ENCODE assay signal across 22 cellular contexts in the genomic region with DNA sequence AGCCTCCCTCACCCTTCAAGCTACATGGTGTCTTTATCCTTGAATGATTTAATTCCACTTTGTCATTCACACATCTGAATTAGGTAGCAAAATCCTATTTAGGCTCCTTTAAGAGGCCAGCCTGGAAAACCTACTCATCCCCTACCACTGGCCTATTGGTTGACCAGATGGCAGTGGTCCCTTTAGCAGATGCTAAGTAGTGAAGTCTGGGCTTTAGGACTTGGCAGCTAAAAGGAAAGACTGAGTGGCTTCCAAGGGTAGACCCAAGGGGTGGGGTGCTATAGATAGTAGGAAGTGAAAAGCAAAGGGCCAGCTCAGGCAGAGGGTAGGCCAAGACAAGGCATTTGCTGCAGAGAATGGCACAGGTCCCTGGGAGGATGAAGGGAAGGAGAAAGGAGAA. TPM values are rescaled to one million over a fixed set of nuclear protein-coding genes. Genes with fewer than 3 reads are reported as not detected.
"Had no signal": no experiment of that assay in that cellular context is flagged by ENCODE, and none has a peak within 500 bp of the region (broad histone marks: within the 10 kb centered on the region; RNA-seq: fewer than 3 reads in every experiment).

No MANE protein-coding gene starts in this region.

- ATAC-seq: activated T-cell treated with anti-CD3 and anti-CD28 coated beads, Interleukin-2, amount 50 U/mL, for 72 hours; effector memory CD8-positive, alpha-beta T cell; left cardiac atrium; natural killer cell treated with Interleukin-12 subunit alpha and Interleukin-12 subunit beta and Interleukin-15 and Interleukin-18, amount 100 ng/mL, for 72 hours; stimulated activated memory B cell treated with anti-CD40 and anti-IgM and Interleukin-4, amounts not matched to agents 10 μg/mL and 1 μg/mL and 100 μg/mL, for 72 hours; upper lobe of right lung had no signal

- H3K4me2 ChIP-seq: hepatocyte had no signal

- H3K27ac ChIP-seq: ascending aorta, hepatocyte, sigmoid colon, spleen, upper lobe of right lung, VCaP had no signal

- H3K4me1 Mint-ChIP-seq: activated naive CD4-positive, alpha-beta T cell treated with anti-CD3 and anti-CD28 coated beads, Interleukin-2, amount 50 U/mL, for 24 hours; stimulated activated memory B cell treated with anti-CD40 and anti-IgM and Interleukin-4, amounts not matched to agents 10 μg/mL and 1 μg/mL and 100 μg/mL, for 72 hours had no signal

- H3K27ac Mint-ChIP-seq: activated naive CD4-positive, alpha-beta T cell treated with anti-CD3 and anti-CD28 coated beads, Interleukin-2, amount 50 U/mL, for 24 hours; activated T-cell treated with anti-CD3 and anti-CD28 coated beads, Interleukin-2, amount 50 U/mL, for 72 hours; effector memory CD8-positive, alpha-beta T cell; natural killer cell treated with Interleukin-12 subunit alpha and Interleukin-12 subunit beta and Interleukin-15 and Interleukin-18, amount 100 ng/mL, for 72 hours; stimulated activated memory B cell treated with anti-CD40 and anti-IgM and Interleukin-4, amounts not matched to agents 10 μg/mL and 1 μg/mL and 100 μg/mL, for 72 hours had no signal

- H3K79me2 ChIP-seq: hepatocyte had no signal

- H3K36me3 Mint-ChIP-seq: activated naive CD4-positive, alpha-beta T cell treated with anti-CD3 and anti-CD28 coated beads, Interleukin-2, amount 50 U/mL, for 24 hours; natural killer cell treated with Interleukin-12 subunit alpha and Interleukin-12 subunit beta and Interleukin-15 and Interleukin-18, amount 100 ng/mL, for 72 hours; stimulated activated memory B cell treated with anti-CD40 and anti-IgM and Interleukin-4, amounts not matched to agents 10 μg/mL and 1 μg/mL and 100 μg/mL, for 72 hours had no signal

- H2AFZ ChIP-seq: hepatocyte had no signal

- H3K27me3 ChIP-seq: ascending aorta, hepatocyte, spleen, upper lobe of right lung had no signal

- DNase-seq: activated CD4-positive, alpha-beta T cell treated with anti-CD3 and anti-CD28 coated beads for 1 hour; activated CD8-positive, alpha-beta memory T cell treated with anti-CD3 and anti-CD28 coated beads for 24 hours; activated CD8-positive, alpha-beta memory T cell treated with anti-CD3 and anti-CD28 coated beads, Interleukin-2, amount 50 U/mL, for 48 hours; activated gamma-delta T cell; activated T-cell treated with anti-CD3 and anti-CD28 coated beads, Interleukin-2, amount 50 U/mL, for 72 hours; effector memory CD8-positive, alpha-beta T cell; left cardiac atrium; mesendoderm; nucleus accumbens; sigmoid colon; spleen; stimulated activated CD4-positive, alpha-beta T cell treated with anti-CD3 and anti-CD28 coated beads, Interleukin-4, amount 100 ng/mL, for 4 hours; T-helper 2 cell; upper lobe of right lung had no signal

- H3K4me3 ChIP-seq: ascending aorta, hepatocyte, sigmoid colon, spleen, upper lobe of right lung had no signal

- H3K4me3 Mint-ChIP-seq: activated naive CD4-positive, alpha-beta T cell treated with anti-CD3 and anti-CD28 coated beads, Interleukin-2, amount 50 U/mL, for 24 hours; activated T-cell treated with anti-CD3 and anti-CD28 coated beads, Interleukin-2, amount 50 U/mL, for 72 hours; effector memory CD8-positive, alpha-beta T cell; natural killer cell treated with Interleukin-12 subunit alpha and Interleukin-12 subunit beta and Interleukin-15 and Interleukin-18, amount 100 ng/mL, for 72 hours; stimulated activated memory B cell treated with anti-CD40 and anti-IgM and Interleukin-4, amounts not matched to agents 10 μg/mL and 1 μg/mL and 100 μg/mL, for 72 hours had no signal

- H3K27me3 Mint-ChIP-seq: stimulated activated memory B cell treated with anti-CD40 and anti-IgM and Interleukin-4, amounts not matched to agents 10 μg/mL and 1 μg/mL and 100 μg/mL, for 72 hours had no signal

- H3K4me1 ChIP-seq: ascending aorta, upper lobe of right lung had no signal

- H3K9me3 Mint-ChIP-seq: activated naive CD4-positive, alpha-beta T cell treated with anti-CD3 and anti-CD28 coated beads, Interleukin-2, amount 50 U/mL, for 24 hours; activated T-cell treated with anti-CD3 and anti-CD28 coated beads, Interleukin-2, amount 50 U/mL, for 72 hours; effector memory CD8-positive, alpha-beta T cell; natural killer cell treated with Interleukin-12 subunit alpha and Interleukin-12 subunit beta and Interleukin-15 and Interleukin-18, amount 100 ng/mL, for 72 hours; stimulated activated memory B cell treated with anti-CD40 and anti-IgM and Interleukin-4, amounts not matched to agents 10 μg/mL and 1 μg/mL and 100 μg/mL, for 72 hours had no signal

- H3K36me3 ChIP-seq: ascending aorta, sigmoid colon, spleen, upper lobe of right lung had no signal

- H3K9me3 ChIP-seq: ascending aorta, sigmoid colon, spleen, upper lobe of right lung had no signal

RNA-seq across cellular contexts. Expression of a gene that starts 46.6 kb away (rescaled TPM):
- total RNA-seq: activated T-cell treated with anti-CD3 and anti-CD28 coated beads, Interleukin-2, amount 50 U/mL, for 72 hours; bronchial epithelial cell; dermis microvascular lymphatic vessel endothelial cell; left cardiac atrium; natural killer cell treated with Interleukin-12 subunit alpha and Interleukin-12 subunit beta and Interleukin-15 and Interleukin-18, amount 100 ng/mL, for 72 hours had no signal
